15 cellular contexts compared by ENCODE assay signal in genomic region chr22:18067121-18067520, GRCh38. TPM values are rescaled to one million over a fixed set of nuclear protein-coding genes. Genes with fewer than 3 reads are reported as not detected.
DNase-seq lines count a peak whose midpoint lies in the region; ATAC-seq and TF ChIP-seq lines count a peak whose summit lies in the region.
"Had no signal": no experiment of that assay in that cellular context is flagged by ENCODE, and none has a peak within 500 bp of the region (broad histone marks: within the 10 kb centered on the region; RNA-seq: fewer than 3 reads in every experiment).

No MANE protein-coding gene starts in this region.

- H3K27ac ChIP-seq in left ventricle myocardium inferior (replicated peaks) (peak overlapping the region; percentile 86), colonic mucosa (peak overlapping the region; percentile 6), vagina (peak overlapping the region; percentile 78), SJCRH30 (no peak overlapping the region), substantia nigra (ENCODE audit: low read depth, low read length, poor library complexity, severe bottlenecking) (no peak overlapping the region)
- H3K27ac ChIP-seq: upper lobe of left lung had no signal

- DNase-seq in left ventricle myocardium inferior (no peak), left ventricle myocardium superior (no peak), colonic mucosa (no peak), posterior vena cava (ENCODE audit: low spot score) (peak; percentile 66), vagina (ENCODE audit: extremely low spot score in 2 of 2) (no peak), SJCRH30 (no peak), substantia nigra (lab: John Stamatoyannopoulos, UW) (no peak), NCI-H345 (lab: John Stamatoyannopoulos, UW) (no peak)
- DNase-seq: foreskin melanocyte, GDM1, NCI-H1694 treated with DMSO at 0.1 percent for 48 hours, NCI-H2227 treated with DMSO at 0.1 percent for 48 hours, SW 1271, upper lobe of left lung had no signal

- H3K4me3 ChIP-seq in left ventricle myocardium inferior (no peak overlapping the region), colonic mucosa (no peak overlapping the region), vagina (no peak overlapping the region), SJCRH30 (no peak overlapping the region)
- H3K4me3 ChIP-seq: upper lobe of left lung had no signal

- H3K9ac ChIP-seq in colonic mucosa (ENCODE audit: low read depth in 2 of 2, low read length in 2 of 2) = no peak overlapping the region

- H3K4me1 ChIP-seq in left ventricle myocardium inferior (peaks cover 26% of the 10 kb centered on the region), colonic mucosa (no peaks in the 10 kb centered on the region), vagina (peaks cover 10% of the 10 kb centered on the region), SJCRH30 (peaks cover 19% of the 10 kb centered on the region)
- H3K4me1 ChIP-seq: upper lobe of left lung had no signal

- H3K9me3 ChIP-seq in left ventricle myocardium inferior (replicated peaks) = no peaks in the 10 kb centered on the region
- H3K9me3 ChIP-seq in colonic mucosa = no peaks in the 10 kb centered on the region
- H3K9me3 ChIP-seq in vagina = no peaks in the 10 kb centered on the region
- H3K9me3 ChIP-seq in SJCRH30 (replicated peaks) = no peaks in the 10 kb centered on the region
- H3K9me3 ChIP-seq: upper lobe of left lung had no signal

- ATAC-seq in left ventricle myocardium superior = no peak
- ATAC-seq: HCT116 had no signal

- intact Hi-C loops in left ventricle myocardium inferior (cut with micrococcal nuclease) (no loop called here), left ventricle myocardium superior (cut with micrococcal nuclease) (no loop called here), colonic mucosa (cut with DNase I) (no loop called here), posterior vena cava (cut with DNase I) (loop anchor here in 1 of 2 donors (10.0 kb wide), 1 partner anchor 52 kb away; no protein-coding TSS in a partner anchor), vagina (cut with DNase I) (no loop called here)

- TF ChIP-seq CTCF in left ventricle myocardium inferior (IDR thresholded peaks at IDR 0.05; ENCODE audit: borderline replicate concordance) (no peak), colonic mucosa (IDR thresholded peaks at IDR 0.05) (no peak), vagina (IDR thresholded peaks at IDR 0.05) (no peak)

- TF ChIP-seq POLR2A in vagina (IDR thresholded peaks at IDR 0.05) = no peak

- peaks cover 6% of the 10 kb centered on the region for H3K27me3 ChIP-seq in left ventricle myocardium inferior (ENCODE audit: low read depth)
- H3K27me3 ChIP-seq in colonic mucosa = no peaks in the 10 kb centered on the region
- no peaks in the 10 kb centered on the region for H3K27me3 ChIP-seq in vagina
- no peaks in the 10 kb centered on the region for H3K27me3 ChIP-seq in SJCRH30
- H3K27me3 ChIP-seq: upper lobe of left lung had no signal

- H3K36me3 ChIP-seq in left ventricle myocardium inferior (no peaks in the 10 kb centered on the region), colonic mucosa (no peaks in the 10 kb centered on the region), vagina (no peaks in the 10 kb centered on the region), SJCRH30 (no peaks in the 10 kb centered on the region)
- H3K36me3 ChIP-seq: upper lobe of left lung had no signal

RNA-seq across cellular contexts. Expression of gene PEX26, which starts 10.7 kb away (rescaled TPM):
- total RNA-seq in left ventricle myocardium inferior (20.5 TPM), left ventricle myocardium superior (20.6 TPM), colonic mucosa (100 to 1,000 TPM in 1 of 2 donors, 10 to 100 TPM in 1; 86.7 to 128 TPM), posterior vena cava (10 to 100 TPM; 25.5 to 28.5 TPM), vagina (25.5 TPM)
- 14.4 and 16.4 TPM in 2 replicates for total RNA-seq in SJCRH30 (2014; rRNA removed; shearing (Covaris generic))

RNA-seq across cellular contexts. Expression of gene MICAL3, which starts 42.8 kb away (rescaled TPM):
- total RNA-seq in left ventricle myocardium inferior (92.5 TPM), left ventricle myocardium superior (90.4 TPM), colonic mucosa (10 to 100 TPM; 72.5 to 84.5 TPM), posterior vena cava (100 to 1,000 TPM; 106 to 114 TPM), vagina (35.1 TPM)
- 21.9 and 26.1 TPM in 2 replicates for total RNA-seq in SJCRH30 (2014; rRNA removed; shearing (Covaris generic))

RNA-seq across cellular contexts. Expression of gene TUBA8, which starts 43.5 kb away (rescaled TPM):
- 253 TPM for total RNA-seq in left ventricle myocardium inferior
- 298 TPM for total RNA-seq in left ventricle myocardium superior
- 1 to 10 TPM; 1.6 TPM for total RNA-seq in colonic mucosa
- total RNA-seq in posterior vena cava = 1 to 10 TPM; 2.3 to 2.8 TPM
- total RNA-seq in vagina = 5.6 TPM
- 0.89 TPM in 1 of 2 replicates, not detected in the other for total RNA-seq in SJCRH30 (2014; rRNA removed; shearing (Covaris generic))

Comparison
In these comparisons a context has a peak if more than half of its experiments do, and no peak if none do; other contexts are left out.
1. H3K27ac ChIP-seq: peak in left ventricle myocardium inferior (single experiment), colonic mucosa (single experiment) and vagina (single experiment); none in SJCRH30 (single experiment) and substantia nigra (single experiment).
2. RNA of gene TUBA8, which starts 43.5 kb away (total RNA-seq): 298 TPM in left ventricle myocardium superior (single experiment) and 253 TPM in left ventricle myocardium inferior (single experiment); 5.6 TPM in vagina (single experiment), 2.3 to 2.8 TPM in posterior vena cava, 1.6 TPM in colonic mucosa and 0.89 TPM in SJCRH30; every median in the first group is over 10 times any median in the second.